Comparison of ENCODE assay signal across 23 cellular contexts in genomic region chr5:79982136-79982535, GRCh38. TPM values are rescaled to one million over a fixed set of nuclear protein-coding genes. Genes with fewer than 3 reads are reported as not detected.
DNase-seq lines count a peak whose midpoint lies in the region; ATAC-seq and TF ChIP-seq lines count a peak whose summit lies in the region.
"Had no signal": no experiment of that assay in that cellular context is flagged by ENCODE, and none has a peak within 500 bp of the region (broad histone marks: within the 10 kb centered on the region; RNA-seq: fewer than 3 reads in every experiment).

No MANE protein-coding gene starts in this region.

- no peaks in the 10 kb centered on the region for H3K9me2 ChIP-seq in Loucy (replicated peaks; ENCODE audit: low read depth, low read length)

- no peaks in the 10 kb centered on the region for H3K27me3 Mint-ChIP-seq in activated T-cell treated with anti-CD3 and anti-CD28 coated beads, Interleukin-2, amount 50 U/mL, for 24 hours
- H3K27me3 Mint-ChIP-seq in activated CD4-positive, alpha-beta memory T cell treated with anti-CD3 and anti-CD28 coated beads, Interleukin-2, amount 10 ng/mL, durations not matched to agents 7 days and 5 days, result no peaks in the 10 kb centered on the region

- H3K27ac Mint-ChIP-seq in activated T-cell treated with anti-CD3 and anti-CD28 coated beads, Interleukin-2, amount 50 U/mL, for 24 hours, result peak overlapping the region; percentile 53
- H3K27ac Mint-ChIP-seq in activated CD4-positive, alpha-beta memory T cell treated with anti-CD3 and anti-CD28 coated beads, Interleukin-2, amount 10 ng/mL, durations not matched to agents 7 days and 5 days, result peak overlapping the region; percentile 76
- H3K27ac Mint-ChIP-seq in stimulated activated effector memory CD8-positive, alpha-beta T cell treated with anti-CD3 and anti-CD28 coated beads, Interleukin-12 subunit alpha, Interleukin-12 subunit beta, amount 100 ng/mL, for 72 hours, result peak overlapping the region; percentile 59
- H3K27ac Mint-ChIP-seq: endodermal cell, mesothelial cell of epicardium had no signal

- H3K4me1 ChIP-seq in Loucy (ENCODE audit: insufficient read depth, low read length, poor library complexity, severe bottlenecking), result peaks cover 49% of the 10 kb centered on the region
- H3K4me1 ChIP-seq: A549, gastroesophageal sphincter, left ventricle myocardium inferior had no signal

- no peaks in the 10 kb centered on the region for H3K79me2 ChIP-seq in Loucy (ENCODE audit: insufficient read depth, low read length)

- H3K4me1 Mint-ChIP-seq in activated T-cell treated with anti-CD3 and anti-CD28 coated beads, Interleukin-2, amount 50 U/mL, for 24 hours (ENCODE audit: low read depth), result peaks cover 53% of the 10 kb centered on the region
- peaks cover 60% of the 10 kb centered on the region for H3K4me1 Mint-ChIP-seq in activated CD4-positive, alpha-beta memory T cell treated with anti-CD3 and anti-CD28 coated beads, Interleukin-2, amount 10 ng/mL, durations not matched to agents 7 days and 5 days
- H3K4me1 Mint-ChIP-seq in stimulated activated effector memory CD8-positive, alpha-beta T cell treated with anti-CD3 and anti-CD28 coated beads, Interleukin-12 subunit alpha, Interleukin-12 subunit beta, amount 100 ng/mL, for 72 hours, result peaks cover 45% of the 10 kb centered on the region
- H3K4me1 Mint-ChIP-seq: endodermal cell, mesothelial cell of epicardium had no signal

- peak; percentile 55 for ATAC-seq in stimulated activated effector memory CD8-positive, alpha-beta T cell treated with anti-CD3 and anti-CD28 coated beads, Interleukin-12 subunit alpha, Interleukin-12 subunit beta, amount 100 ng/mL, for 72 hours
- ATAC-seq in HG03135 (IDR thresholded peaks at IDR 0.05; ENCODE audit: unreplicated experiment), result no peak
- ATAC-seq: A549, gastroesophageal sphincter, sciatic nerve had no signal

- peak overlapping the region; percentile 10; the same call in 1 of the 2 replicates for H2AFZ ChIP-seq in Loucy (ENCODE audit: low read length)
- H2AFZ ChIP-seq: PC-9 had no signal

- H4K20me1 ChIP-seq in Loucy (ENCODE audit: insufficient read depth, low read length, poor library complexity, severe bottlenecking), result no peaks in the 10 kb centered on the region

- no peak for DNase-seq in activated T-cell treated with anti-CD3 and anti-CD28 coated beads, Interleukin-2, amount 50 U/mL, for 24 hours
- DNase-seq in activated T-cell treated with anti-CD3 and anti-CD28 coated beads for 4 hours (no peak), T1000 (lab: John Stamatoyannopoulos, UW) (no peak), EL (no peak)
- DNase-seq in activated CD4-positive, alpha-beta memory T cell treated with anti-CD3 and anti-CD28 coated beads, Interleukin-2, amount 10 ng/mL, durations not matched to agents 7 days and 5 days, result no peak
- no peak for DNase-seq in stimulated activated effector memory CD8-positive, alpha-beta T cell treated with anti-CD3 and anti-CD28 coated beads, Interleukin-12 subunit alpha, Interleukin-12 subunit beta, amount 100 ng/mL, for 72 hours (ENCODE audit: low spot score in 2 of 2)
- DNase-seq: C1 segment of cervical spinal cord, cortex of kidney, endodermal cell, hypothalamus, Kasumi-1, left ventricle myocardium inferior, NCI-H1048, NCI-H2029, NCI-H345, PC-9, SHP77 treated with DMSO at 0.1 percent for 48 hours had no signal

- TF ChIP-seq CTCF in Loucy (conservative IDR thresholded peaks at IDR 0.05; ENCODE audit: low read length), result no peak

- H3K4me3 Mint-ChIP-seq in activated T-cell treated with anti-CD3 and anti-CD28 coated beads, Interleukin-2, amount 50 U/mL, for 24 hours, result no peak overlapping the region
- no peak overlapping the region for H3K4me3 Mint-ChIP-seq in activated CD4-positive, alpha-beta memory T cell treated with anti-CD3 and anti-CD28 coated beads, Interleukin-2, amount 10 ng/mL, durations not matched to agents 7 days and 5 days
- H3K4me3 Mint-ChIP-seq in stimulated activated effector memory CD8-positive, alpha-beta T cell treated with anti-CD3 and anti-CD28 coated beads, Interleukin-12 subunit alpha, Interleukin-12 subunit beta, amount 100 ng/mL, for 72 hours, result peak overlapping the region; percentile 21
- H3K4me3 Mint-ChIP-seq: endodermal cell, mesothelial cell of epicardium had no signal

- H3K36me3 Mint-ChIP-seq in activated T-cell treated with anti-CD3 and anti-CD28 coated beads, Interleukin-2, amount 50 U/mL, for 24 hours (ENCODE audit: low read depth), result peaks cover 93% of the 10 kb centered on the region
- peaks cover 92% of the 10 kb centered on the region for H3K36me3 Mint-ChIP-seq in activated CD4-positive, alpha-beta memory T cell treated with anti-CD3 and anti-CD28 coated beads, Interleukin-2, amount 10 ng/mL, durations not matched to agents 7 days and 5 days (ENCODE audit: low read depth)
- H3K36me3 Mint-ChIP-seq in stimulated activated effector memory CD8-positive, alpha-beta T cell treated with anti-CD3 and anti-CD28 coated beads, Interleukin-12 subunit alpha, Interleukin-12 subunit beta, amount 100 ng/mL, for 72 hours, result peaks cover 100% of the 10 kb centered on the region

- CTCF ChIA-PET in activated CD4-positive, alpha-beta memory T cell treated with anti-CD3 and anti-CD28 coated beads, Interleukin-2, amount 10 ng/mL, durations not matched to agents 7 days and 5 days (lab: Charles Lee), result interaction anchor here (2.7 kb wide), 1 partner anchor 101 kb away, joined by 12 read pairs; no protein-coding TSS in a partner anchor

- H3K9ac ChIP-seq in Loucy (ENCODE audit: low read depth, low read length, poor library complexity, severe bottlenecking), result peak overlapping the region; percentile 20

- peak overlapping the region; percentile 2 for H3K4me3 ChIP-seq in Loucy (ENCODE audit: low read length, poor library complexity, severe bottlenecking)
- H3K4me3 ChIP-seq: A549, gastroesophageal sphincter, left ventricle myocardium inferior, PC-9 had no signal

- H3F3A ChIP-seq in Loucy (ENCODE audit: low read depth), result peaks cover 7% of the 10 kb centered on the region; the same call in 1 of the 2 replicates

- no peaks in the 10 kb centered on the region for H3K9me3 Mint-ChIP-seq in activated T-cell treated with anti-CD3 and anti-CD28 coated beads, Interleukin-2, amount 50 U/mL, for 24 hours
- no peaks in the 10 kb centered on the region for H3K9me3 Mint-ChIP-seq in activated CD4-positive, alpha-beta memory T cell treated with anti-CD3 and anti-CD28 coated beads, Interleukin-2, amount 10 ng/mL, durations not matched to agents 7 days and 5 days
- H3K9me3 Mint-ChIP-seq in stimulated activated effector memory CD8-positive, alpha-beta T cell treated with anti-CD3 and anti-CD28 coated beads, Interleukin-12 subunit alpha, Interleukin-12 subunit beta, amount 100 ng/mL, for 72 hours, result no peaks in the 10 kb centered on the region
- H3K9me3 Mint-ChIP-seq: endodermal cell, mesothelial cell of epicardium had no signal

- H3K36me3 ChIP-seq in Loucy (ENCODE audit: insufficient read depth, low read length), result no peaks in the 10 kb centered on the region

- H3K4me2 ChIP-seq in Loucy (ENCODE audit: low read depth, low read length, poor library complexity, severe bottlenecking), result peak overlapping the region; percentile 45
- H3K4me2 ChIP-seq: A549, PC-9 had no signal

- no peaks in the 10 kb centered on the region for H3K27me3 ChIP-seq in Loucy (ENCODE audit: insufficient read depth, low read length, poor library complexity, severe bottlenecking)
- H3K27me3 ChIP-seq: gastroesophageal sphincter had no signal

- no peaks in the 10 kb centered on the region for H3K9me3 ChIP-seq in Loucy (ENCODE audit: insufficient read depth, low read depth, low read length)
- H3K9me3 ChIP-seq: A549, gastroesophageal sphincter, left ventricle myocardium inferior had no signal

- POLR2A ChIA-PET in activated CD4-positive, alpha-beta memory T cell treated with anti-CD3 and anti-CD28 coated beads, Interleukin-2, amount 10 ng/mL, durations not matched to agents 7 days and 5 days (lab: Charles Lee), result interaction anchor here (1.0 to 4.2 kb wide), 3 partner anchors 8 to 19 kb away, joined by 3 to 89 read pairs (median 6); partner anchors contain the start of gene MTX3

RNA-seq across cellular contexts. Expression of gene MTX3, which starts 8.9 kb away (rescaled TPM):
- 10 to 100 TPM; 22.8 TPM for total RNA-seq in activated CD4-positive, alpha-beta memory T cell treated with anti-CD3 and anti-CD28 coated beads, Interleukin-2, amount 10 ng/mL, durations not matched to agents 7 days and 5 days

RNA-seq across cellular contexts. Expression of gene THBS4, which starts 53.0 kb away (rescaled TPM):
- total RNA-seq in activated CD4-positive, alpha-beta memory T cell treated with anti-CD3 and anti-CD28 coated beads, Interleukin-2, amount 10 ng/mL, durations not matched to agents 7 days and 5 days, result 1 to 10 TPM; 2.2 to 3.6 TPM
